ENCODE assay signal across 1 cellular context in the genomic region with DNA sequence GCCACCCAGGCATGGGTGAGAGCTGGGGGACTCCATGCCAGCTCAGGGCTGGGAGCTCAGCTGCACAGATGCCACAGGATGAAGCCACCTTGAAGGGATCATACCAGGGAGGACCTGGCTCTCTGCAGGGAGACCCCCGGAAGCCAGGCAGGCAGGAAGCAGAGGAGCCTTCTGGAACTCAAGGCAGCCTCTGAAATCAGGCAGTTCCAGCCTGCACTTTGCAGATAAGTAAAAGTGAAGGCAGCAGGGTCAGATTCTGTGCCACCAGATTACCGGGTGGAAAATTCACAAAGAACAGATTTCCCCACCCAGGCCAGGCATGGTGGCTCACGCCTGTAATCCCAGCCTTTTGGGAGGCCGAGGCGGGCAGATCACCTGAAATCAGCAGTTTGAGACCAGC.
TF ChIP-seq lines count a peak whose summit lies in the region.

No MANE protein-coding gene starts in this region.

TF ChIP-seq in GM12891, 5 proteins besides CTCF, POLR2A, EP300 and RAD21:
- TF ChIP-seq POU2F2 (IDR thresholded peaks at IDR 0.05; ENCODE audit: low read depth, low read length) (no peak), SPI1 (IDR thresholded peaks at IDR 0.05; ENCODE audit: low read depth, low read length) (no peak), PAX5 (IDR thresholded peaks at IDR 0.05; ENCODE audit: insufficient read depth, low read length, severe bottlenecking) (no peak), POLR2AphosphoS5 (IDR thresholded peaks at IDR 0.05; ENCODE audit: low read depth, low read length) (no peak), TAF1 (IDR thresholded peaks at IDR 0.05; ENCODE audit: low read depth, low read length) (no peak)
TF ChIP-seq in GM12891: peak in this region for 0.
